8 cellular contexts compared by ENCODE assay signal in genomic region chr17:27236710-27237315, GRCh38. TPM values are rescaled to one million over a fixed set of nuclear protein-coding genes. Genes with fewer than 3 reads are reported as not detected.
DNase-seq lines count a peak whose midpoint lies in the region; ATAC-seq, FAIRE-seq and TF ChIP-seq lines count a peak whose summit lies in the region.

No MANE protein-coding gene starts in this region.

- ATAC-seq in GM18858 (IDR thresholded peaks at IDR 0.05; ENCODE audit: unreplicated experiment), result no peak

- TF ChIP-seq CTCF in VCaP (conservative IDR thresholded peaks at IDR 0.05), result peak; percentile 97
- peak; percentile 58 to 81 (median 80) for TF ChIP-seq CTCF in keratinocyte (optimal IDR thresholded peaks at IDR 0.05 in 1 of 3, IDR thresholded peaks at IDR 0.05 in 1 of 3, conservative IDR thresholded peaks at IDR 0.05 in 1 of 3; ENCODE audit: extremely low read depth in 1 of 3, insufficient read depth in 2 of 3, low read length in 3 of 3)

- no peak overlapping the region for H3K4me3 ChIP-seq in keratinocyte (ENCODE audit: control insufficient read depth in 2 of 3, extremely low read depth in 1 of 3, insufficient read depth in 2 of 3, low read depth in 1 of 3, low read length in 3 of 3)

- dilution Hi-C loops in keratinocyte (cut with MboI; ENCODE audit: extremely low pct_ligation_motif_present, low sequenced_read_pairs), result no loop called here

- H3K4me2 ChIP-seq in keratinocyte (ENCODE audit: control insufficient read depth, extremely low read depth, insufficient read depth, low read depth, low read length), result no peak overlapping the region

- H3K9ac ChIP-seq in keratinocyte (ENCODE audit: control insufficient read depth, extremely low read depth, insufficient read depth, low read length), result no peak overlapping the region

- no peaks in the 10 kb centered on the region for H3K9me1 ChIP-seq in keratinocyte (ENCODE audit: control insufficient read depth, extremely low read depth, insufficient read depth, low read length)

- no peaks in the 10 kb centered on the region for H4K20me1 ChIP-seq in keratinocyte (ENCODE audit: control insufficient read depth, extremely low read depth, insufficient read depth, low read length)

- H3K9me3 ChIP-seq in keratinocyte (ENCODE audit: control insufficient read depth, low read depth, low read length), result no peaks in the 10 kb centered on the region

- no peaks in the 10 kb centered on the region for H3K27me3 ChIP-seq in keratinocyte (ENCODE audit: control insufficient read depth, extremely low read depth, insufficient read depth, low read length)

- no peaks in the 10 kb centered on the region for H3K79me2 ChIP-seq in keratinocyte (ENCODE audit: control insufficient read depth, insufficient read depth, low read length)

- no peaks in the 10 kb centered on the region for H3K36me3 ChIP-seq in keratinocyte (ENCODE audit: control insufficient read depth in 2 of 2, extremely low read depth in 1 of 2, insufficient read depth in 2 of 2, low read length in 2 of 2)

- FAIRE-seq in keratinocyte (lab: Jason Lieb, UNC), result peak; percentile 57

- H3K27ac ChIP-seq in VCaP, result no peak overlapping the region
- no peak overlapping the region for H3K27ac ChIP-seq in keratinocyte (ENCODE audit: control insufficient read depth, insufficient read depth, low read length)

- in situ Hi-C loops in T47D (cut with HindIII; ENCODE audit: low pct_unique_long_range_greater_than_20kb, low sequenced_read_pairs), result loop anchor here (25.0 kb wide), 1 partner anchor 100 kb away; no protein-coding TSS in a partner anchor

- H2AFZ ChIP-seq in keratinocyte (ENCODE audit: control insufficient read depth, low read length), result no peak overlapping the region

- DNase-seq in activated gamma-delta T cell treated with Interleukin-2 at 50 U/mL for 16 hours (peak; percentile 78), activated gamma-delta T cell (lab: John Stamatoyannopoulos, UW) (no peak), NCI-H2171 (lab: John Stamatoyannopoulos, UW) (peak; percentile 17), T47D (ENCODE audit: low read depth in 1 of 2, low spot score in 1 of 2) (peak; percentile 60 to 87), keratinocyte (ENCODE audit: low read depth, low spot score) (peak; percentile 40)
- peak; percentile 84 for DNase-seq in stimulated activated CD4-positive, alpha-beta T cell treated with anti-CD3 and anti-CD28 coated beads, Interleukin-2, amount 100 ng/mL, for 24 hours

- H3K4me1 ChIP-seq in keratinocyte (ENCODE audit: control insufficient read depth, extremely low read depth, insufficient read depth, low read length), result peaks cover 12% of the 10 kb centered on the region

RNA-seq across cellular contexts. Expression of gene WSB1, which starts 57.1 kb away (rescaled TPM):
- polyA plus RNA-seq in keratinocyte, result 70.2 to 141 TPM (median 135 TPM) in 3 replicates
- polyA plus RNA-seq in keratinocyte (2011; ENCODE audit: low read depth), result 120 TPM
- 33.7 and 50.3 TPM in 2 replicates for polyA plus RNA-seq in keratinocyte (2011; cell fraction: cytosol; rRNA removed)
- polyA plus RNA-seq in keratinocyte (2011; cell fraction: nucleus; rRNA removed), result 498 and 811 TPM in 2 replicates
- polyA plus RNA-seq in keratinocyte (2012; ENCODE audit: low replicate concordance), result 37.7 and 91.6 TPM in 2 replicates
- 26.3 to 72.4 TPM (median 48.7 TPM) in 3 replicates for polyA minus RNA-seq in keratinocyte
- 20.1 TPM for polyA minus RNA-seq in keratinocyte (2011; cell fraction: cytosol; rRNA and poly(A)+ RNA removed)
- 66.6 and 122 TPM in 2 replicates for polyA minus RNA-seq in keratinocyte (2011; cell fraction: nucleus; rRNA and poly(A)+ RNA removed)
